Comparison of ENCODE assay signal across 1 cellular context in the genomic region with DNA sequence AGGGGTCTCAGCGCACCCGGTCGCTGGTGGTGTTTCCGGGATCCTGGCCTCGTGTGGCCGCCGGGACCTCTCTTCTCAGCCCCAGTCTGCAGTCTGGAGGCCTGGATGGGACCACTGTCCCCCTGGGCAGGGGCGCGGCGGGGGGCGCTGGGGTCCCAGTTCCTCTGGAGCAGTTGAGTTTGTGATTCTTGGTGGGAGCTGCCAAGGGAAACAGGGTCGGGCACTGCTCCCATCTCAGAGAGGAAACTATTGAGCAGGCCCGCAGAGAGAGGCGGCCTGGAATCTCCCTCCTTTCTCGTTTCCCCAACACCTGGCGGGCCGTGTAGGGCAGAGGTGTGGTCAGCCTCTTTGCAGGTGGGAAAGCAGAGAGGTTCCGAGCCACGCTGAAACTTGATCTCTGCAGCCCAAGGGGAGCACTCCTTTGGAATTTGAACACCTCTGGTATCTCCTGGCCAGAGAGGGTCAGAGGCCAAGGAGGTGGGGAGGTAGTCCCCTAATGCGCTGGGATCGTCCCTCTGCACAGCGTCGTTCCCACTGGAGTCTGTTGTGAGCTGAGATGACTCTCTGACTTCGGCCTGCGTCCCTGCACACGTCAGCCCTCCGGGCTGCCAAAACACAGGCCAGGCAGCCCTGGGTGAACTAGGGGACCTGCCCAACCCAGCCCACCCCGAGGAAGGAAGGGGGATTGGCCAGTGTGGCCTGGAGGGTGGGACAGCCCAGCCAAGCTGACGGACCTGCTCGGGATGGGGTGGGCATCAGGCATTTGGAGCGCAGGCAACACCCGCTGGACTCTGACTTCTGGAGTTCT.
TF ChIP-seq lines count a peak whose summit lies in the region.

No MANE protein-coding gene starts in this region.

TF ChIP-seq in endothelial cell of umbilical vein, 7 proteins besides CTCF, POLR2A, EP300 and RAD21:
- TF ChIP-seq MYC (IDR thresholded peaks at IDR 0.05; ENCODE audit: low read depth, low read length): no peak
- TF ChIP-seq POLR2AphosphoS5 (IDR thresholded peaks at IDR 0.05; ENCODE audit: insufficient read depth, low read depth, low read length): no peak
- no peak for TF ChIP-seq FOS (IDR thresholded peaks at IDR 0.05; ENCODE audit: borderline replicate concordance, insufficient read depth, low read length)
- no peak for TF ChIP-seq EZH2 (IDR thresholded peaks at IDR 0.05; ENCODE audit: borderline replicate concordance, low read depth, low read length, severe bottlenecking)
- TF ChIP-seq, protein P1, sequence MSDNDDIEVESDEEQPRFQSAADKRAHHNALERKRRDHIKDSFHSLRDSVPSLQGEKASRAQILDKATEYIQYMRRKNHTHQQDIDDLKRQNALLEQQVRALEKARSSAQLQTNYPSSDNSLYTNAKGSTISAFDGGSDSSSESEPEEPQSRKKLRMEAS (IDR thresholded peaks at IDR 0.05; ENCODE audit: insufficient read depth, insufficient read length): no peak
- no peak for TF ChIP-seq JUN (IDR thresholded peaks at IDR 0.05; ENCODE audit: borderline replicate concordance, insufficient read depth, insufficient read length, low read depth)
- no peak for TF ChIP-seq GATA2 (IDR thresholded peaks at IDR 0.05; ENCODE audit: insufficient read depth, insufficient read length, low read depth, low read length)
